8 cellular contexts compared by ENCODE assay signal in the genomic region with DNA sequence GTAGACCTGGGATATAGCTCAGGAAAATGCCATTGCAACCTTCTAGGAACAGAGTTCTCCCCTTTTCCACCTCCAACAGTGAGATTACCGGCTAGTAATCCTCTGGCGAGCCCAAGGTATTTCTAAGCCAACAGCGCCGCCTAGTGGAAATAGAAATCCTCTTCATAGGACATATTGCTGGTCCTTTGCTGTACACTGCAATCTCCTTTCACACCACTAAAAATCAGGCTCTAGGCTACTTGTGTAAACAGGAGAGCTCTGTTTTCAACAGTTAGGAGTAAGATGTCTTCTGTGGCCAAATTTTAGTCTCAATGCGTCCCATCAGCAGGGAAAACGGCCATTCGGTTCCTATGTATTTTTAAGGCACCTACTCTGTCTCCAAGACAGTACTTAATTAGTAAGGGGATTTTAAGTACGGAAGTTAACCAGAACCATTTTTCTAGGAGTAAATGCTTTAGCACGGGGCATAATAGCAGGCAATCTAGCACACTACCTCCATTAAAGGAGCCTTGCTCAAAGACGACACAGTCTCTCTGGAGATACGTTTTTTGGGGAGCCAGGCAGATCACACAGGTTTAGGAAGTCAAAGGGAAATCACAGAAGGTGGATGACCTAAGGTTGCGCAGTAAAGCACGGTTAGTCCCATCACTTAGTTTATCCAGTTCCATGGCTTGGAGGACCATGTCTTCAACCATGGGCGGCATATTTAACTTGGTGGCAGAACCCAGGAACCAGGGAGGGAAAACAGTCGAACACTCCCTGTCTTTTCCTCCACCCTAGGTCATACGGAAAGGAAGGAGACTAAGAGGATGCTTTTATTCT. TPM values are rescaled to one million over a fixed set of nuclear protein-coding genes. Genes with fewer than 3 reads are reported as not detected.
DNase-seq lines count a peak whose midpoint lies in the region; ATAC-seq and TF ChIP-seq lines count a peak whose summit lies in the region.

No MANE protein-coding gene starts in this region.

- no peak overlapping the region for H3K4me3 Mint-ChIP-seq in CD8-positive, alpha-beta T cell
- no peak overlapping the region for H3K4me3 Mint-ChIP-seq in activated CD4-positive, alpha-beta T cell treated with anti-CD3 and anti-CD28 coated beads for 36 hours

- no peak for TF ChIP-seq POLR2A in right lobe of liver (IDR thresholded peaks at IDR 0.05)

- no peak overlapping the region for H3K27ac ChIP-seq in CD8-positive, alpha-beta T cell (ENCODE audit: low read depth, low read length)
- H3K27ac ChIP-seq in right lobe of liver = no peak overlapping the region

- no peaks in the 10 kb centered on the region for H3K27me3 Mint-ChIP-seq in CD8-positive, alpha-beta T cell (ENCODE audit: low read depth)
- H3K27me3 Mint-ChIP-seq in activated CD4-positive, alpha-beta T cell treated with anti-CD3 and anti-CD28 coated beads for 36 hours = no peaks in the 10 kb centered on the region

- no peak overlapping the region for H3K4me3 ChIP-seq in CD8-positive, alpha-beta T cell (ENCODE audit: low read depth, low read length)
- H3K4me3 ChIP-seq in choroid plexus epithelial cell (ENCODE audit: low read depth, low read length) (no peak overlapping the region), right lobe of liver (no peak overlapping the region)

- CTCF ChIA-PET in CD8-positive, alpha-beta T cell (lab: Charles Lee) = interaction anchor here (0.7 to 5.0 kb wide), 18 partner anchors 10 to 960 kb away, joined by 3 to 28 read pairs (median 3); no protein-coding TSS in a partner anchor
- CTCF ChIA-PET in activated CD4-positive, alpha-beta T cell treated with anti-CD3 and anti-CD28 coated beads for 36 hours (lab: Charles Lee) = interaction anchor here (0.6 to 3.8 kb wide), 31 partner anchors 12 to 814 kb away, joined by 3 to 16 read pairs (median 3); partner anchors contain the start of gene ECT2

- no peaks in the 10 kb centered on the region for H3K27me3 ChIP-seq in CD8-positive, alpha-beta T cell (ENCODE audit: insufficient read depth, low read length)
- no peaks in the 10 kb centered on the region for H3K27me3 ChIP-seq in right lobe of liver

- DNase-seq in CD8-positive, alpha-beta T cell = peak; percentile 51 to 79 (median 67)
- DNase-seq in NCI-H524 treated with DMSO at 0.1 percent for 48 hours (lab: John Stamatoyannopoulos, UW) (peak; percentile 55), choroid plexus epithelial cell (ENCODE audit: low read depth) (peak; percentile 92), right lobe of liver (peak in 2 of 3 donors; percentile 48 to 85)
- DNase-seq in activated CD4-positive, alpha-beta T cell treated with anti-CD3 and anti-CD28 coated beads for 36 hours = peak; percentile 88
- peak; percentile 45 for DNase-seq in stimulated activated CD8-positive, alpha-beta memory T cell treated with anti-CD3 and anti-CD28 coated beads, Interleukin-12 subunit alpha, Interleukin-12 subunit beta, amount 100 ng/mL, for 24 hours (ENCODE audit: extremely low read depth)

- no peak overlapping the region for H3K27ac Mint-ChIP-seq in CD8-positive, alpha-beta T cell
- no peak overlapping the region for H3K27ac Mint-ChIP-seq in activated CD4-positive, alpha-beta T cell treated with anti-CD3 and anti-CD28 coated beads for 36 hours

- peak; percentile 91 for ATAC-seq in CD8-positive, alpha-beta T cell
- ATAC-seq in GM19397 (IDR thresholded peaks at IDR 0.05; ENCODE audit: unreplicated experiment) (peak; percentile 93), HG03457 (IDR thresholded peaks at IDR 0.05; ENCODE audit: unreplicated experiment) (peak; percentile 96), right lobe of liver (peak; percentile 99 to 100 (median 100))
- peak; percentile 96 for ATAC-seq in activated CD4-positive, alpha-beta T cell treated with anti-CD3 and anti-CD28 coated beads for 36 hours

- H3K4me1 Mint-ChIP-seq in CD8-positive, alpha-beta T cell (ENCODE audit: low read depth) = peaks cover 15% of the 10 kb centered on the region
- peaks cover 5% of the 10 kb centered on the region for H3K4me1 Mint-ChIP-seq in activated CD4-positive, alpha-beta T cell treated with anti-CD3 and anti-CD28 coated beads for 36 hours

- no peaks in the 10 kb centered on the region for H3K9me3 ChIP-seq in CD8-positive, alpha-beta T cell (ENCODE audit: low read length)
- H3K9me3 ChIP-seq in right lobe of liver = no peaks in the 10 kb centered on the region

- H3K36me3 Mint-ChIP-seq in CD8-positive, alpha-beta T cell = no peaks in the 10 kb centered on the region
- no peaks in the 10 kb centered on the region for H3K36me3 Mint-ChIP-seq in activated CD4-positive, alpha-beta T cell treated with anti-CD3 and anti-CD28 coated beads for 36 hours (ENCODE audit: low read depth)

- TF ChIP-seq CTCF in CD8-positive, alpha-beta T cell (IDR thresholded peaks at IDR 0.05) = peak; percentile 77
- TF ChIP-seq CTCF in choroid plexus epithelial cell (conservative IDR thresholded peaks at IDR 0.05; ENCODE audit: low read depth, low read length) (peak; percentile 87), right lobe of liver (IDR thresholded peaks at IDR 0.05) (peak; percentile 83 to 99 (median 86))

- H3K4me1 ChIP-seq in CD8-positive, alpha-beta T cell (ENCODE audit: insufficient read depth, low read length) = peaks cover 13% of the 10 kb centered on the region
- H3K4me1 ChIP-seq in right lobe of liver = no peaks in the 10 kb centered on the region

- H3K36me3 ChIP-seq in CD8-positive, alpha-beta T cell (ENCODE audit: insufficient read depth, low read length) = no peaks in the 10 kb centered on the region
- H3K36me3 ChIP-seq in right lobe of liver = no peaks in the 10 kb centered on the region

- 47% methylated on average over 13 of the region's 16 CpGs for WGBS in right lobe of liver (ENCODE audit: insufficient coverage, low coverage, low lambda C conversion rate, missing lambda C conversion rate)

- H3K9me3 Mint-ChIP-seq in CD8-positive, alpha-beta T cell = no peaks in the 10 kb centered on the region
- no peaks in the 10 kb centered on the region for H3K9me3 Mint-ChIP-seq in activated CD4-positive, alpha-beta T cell treated with anti-CD3 and anti-CD28 coated beads for 36 hours (ENCODE audit: low read depth)

- intact Hi-C loops in CD8-positive, alpha-beta T cell (cut with DNase I, micrococcal nuclease) = loop anchor here (1.0 to 2.0 kb wide), 4 partner anchors 70 to 335 kb away; no protein-coding TSS in a partner anchor
- intact Hi-C loops in activated CD4-positive, alpha-beta T cell treated with anti-CD3 and anti-CD28 coated beads for 36 hours (cut with DNase I, micrococcal nuclease) = loop anchor here (1.0 to 10.0 kb wide), 8 partner anchors 71 to 1022 kb away; no protein-coding TSS in a partner anchor
- intact Hi-C loops in right lobe of liver (cut with DNase I) = no loop called here

- POLR2A ChIA-PET in CD8-positive, alpha-beta T cell (lab: Charles Lee) = no interaction called here
- POLR2A ChIA-PET in activated CD4-positive, alpha-beta T cell treated with anti-CD3 and anti-CD28 coated beads for 36 hours (lab: Charles Lee) = no interaction called here

RNA-seq across cellular contexts. Expression of gene NCEH1, which starts 43.8 kb away (rescaled TPM):
- under 1 TPM; 0.72 to 0.87 TPM for total RNA-seq in CD8-positive, alpha-beta T cell
- total RNA-seq in activated CD4-positive, alpha-beta T cell treated with anti-CD3 and anti-CD28 coated beads for 36 hours = 1 to 10 TPM; 4.9 to 6.3 TPM
- 10 to 100 TPM in 1 of 6 experiments, 1 to 10 TPM in 5; 1.5 to 13.0 (median 4.3) TPM for total RNA-seq in right lobe of liver

Comparison
In these comparisons a context has a peak if more than half of its experiments do, and no peak if none do; other contexts are left out.
1. intact Hi-C loops: an anchor here in CD8-positive, alpha-beta T cell (1.0 to 2.0 kb wide) and activated CD4-positive, alpha-beta T cell treated with anti-CD3 and anti-CD28 coated beads for 36 hours (1.0 to 10.0 kb wide); none called in right lobe of liver.